ENCODE assay signal across 22 cellular contexts in the genomic region with DNA sequence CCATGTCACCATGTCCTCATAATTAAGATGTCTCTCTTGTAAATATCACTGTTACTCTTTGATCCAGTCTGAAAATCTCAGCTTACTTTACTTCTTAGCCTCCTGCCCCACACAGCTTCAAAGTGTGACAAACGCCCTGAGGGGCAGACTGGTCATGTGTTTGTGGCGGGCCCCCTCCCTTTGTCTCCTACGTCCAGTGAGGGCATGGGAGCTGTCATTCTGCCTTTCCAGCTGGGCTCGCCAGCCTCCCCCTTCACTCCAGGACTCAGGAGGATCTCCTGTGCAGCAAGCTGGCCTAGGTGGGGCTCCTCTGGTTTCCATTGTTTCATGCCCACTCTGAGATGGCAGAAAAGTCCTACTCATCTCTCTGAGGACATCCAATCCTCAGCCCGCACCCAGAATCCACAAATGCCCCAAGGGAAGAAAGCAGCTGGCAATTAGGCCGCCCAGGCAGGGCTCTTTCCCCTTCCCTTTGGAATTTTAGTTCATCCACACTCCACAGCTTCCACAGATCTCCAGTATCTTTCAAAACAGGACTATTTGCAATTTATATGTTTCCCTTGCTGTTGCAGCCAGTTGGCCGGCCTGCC.
"Had no signal": no experiment of that assay in that cellular context is flagged by ENCODE, and none has a peak within 500 bp of the region (broad histone marks: within the 10 kb centered on the region; RNA-seq: fewer than 3 reads in every experiment).

No MANE protein-coding gene starts in this region.

- H3K4me3 Mint-ChIP-seq: activated CD8-positive, alpha-beta T cell treated with anti-CD3 and anti-CD28 coated beads for 36 hours; activated naive CD4-positive, alpha-beta T cell treated with anti-CD3 and anti-CD28 coated beads, Interleukin-2, amount 10 ng/mL, durations not matched to agents 7 days and 5 days; activated naive CD8-positive, alpha-beta T cell treated with anti-CD3 and anti-CD28 coated beads, Interleukin-2, amount 10 ng/mL, durations not matched to agents 7 days and 5 days; brain; immature natural killer cell; neural crest cell; T-helper 17 cell had no signal

- H3K36me3 ChIP-seq: ascending aorta, lower lobe of right lung, tibial nerve had no signal

- H3K27me3 ChIP-seq: ascending aorta, tibial nerve had no signal

- H3K27me3 Mint-ChIP-seq: T-helper 17 cell had no signal

- H3K9me3 Mint-ChIP-seq: activated CD8-positive, alpha-beta T cell treated with anti-CD3 and anti-CD28 coated beads for 36 hours; activated naive CD4-positive, alpha-beta T cell treated with anti-CD3 and anti-CD28 coated beads, Interleukin-2, amount 10 ng/mL, durations not matched to agents 7 days and 5 days; neural crest cell had no signal

- H3K4me1 ChIP-seq: ascending aorta, lower lobe of right lung, spleen, tibial nerve had no signal

- H3K9me3 ChIP-seq: ascending aorta, lower lobe of right lung had no signal

- H3K4me1 Mint-ChIP-seq: activated naive CD4-positive, alpha-beta T cell treated with anti-CD3 and anti-CD28 coated beads, Interleukin-2, amount 10 ng/mL, durations not matched to agents 7 days and 5 days; activated naive CD8-positive, alpha-beta T cell treated with anti-CD3 and anti-CD28 coated beads, Interleukin-2, amount 10 ng/mL, durations not matched to agents 7 days and 5 days; immature natural killer cell; T-helper 17 cell had no signal

- DNase-seq: activated CD4-positive, alpha-beta T cell treated with anti-CD3 and anti-CD28 coated beads, Interleukin-2, amount 50 U/mL, for 1 hour; activated CD8-positive, alpha-beta T cell treated with anti-CD3 and anti-CD28 coated beads for 36 hours; activated gamma-delta T cell; activated naive CD4-positive, alpha-beta T cell treated with anti-CD3 and anti-CD28 coated beads, Interleukin-2, amount 10 ng/mL, durations not matched to agents 7 days and 5 days; activated naive CD8-positive, alpha-beta T cell treated with anti-CD3 and anti-CD28 coated beads, Interleukin-2, amount 10 ng/mL, durations not matched to agents 7 days and 5 days; activated T-cell treated with anti-CD3 and anti-CD28 coated beads, Interleukin-2, amount 50 U/mL, for 48 hours; central memory CD4-positive, alpha-beta T cell; dermis blood vessel endothelial cell; effector CD8-positive, alpha-beta T cell; hippocampal formation; immature natural killer cell; lower lobe of right lung; mesenchymal stem cell; right cardiac atrium; spleen; stimulated activated naive CD4-positive, alpha-beta T cell; T-helper 17 cell; T1000 had no signal

- H3K27ac ChIP-seq: ascending aorta, lower lobe of right lung, spleen, tibial nerve had no signal

- H3K4me3 ChIP-seq: ascending aorta, lower lobe of right lung, spleen, tibial nerve had no signal

- H3K27ac Mint-ChIP-seq: activated CD8-positive, alpha-beta T cell treated with anti-CD3 and anti-CD28 coated beads for 36 hours; activated naive CD4-positive, alpha-beta T cell treated with anti-CD3 and anti-CD28 coated beads, Interleukin-2, amount 10 ng/mL, durations not matched to agents 7 days and 5 days; activated naive CD8-positive, alpha-beta T cell treated with anti-CD3 and anti-CD28 coated beads, Interleukin-2, amount 10 ng/mL, durations not matched to agents 7 days and 5 days; immature natural killer cell; T-helper 17 cell had no signal
